33 cellular contexts compared by ENCODE assay signal in genomic region chr21:14474995-14475394, GRCh38.
"Had no signal": no experiment of that assay in that cellular context is flagged by ENCODE, and none has a peak within 500 bp of the region (broad histone marks: within the 10 kb centered on the region; RNA-seq: fewer than 3 reads in every experiment).

No MANE protein-coding gene starts in this region.

- DNase-seq: Karpas-422, Kasumi-1, MG63, MM.1S, MV-4-11, NCI-H1048, NCI-H1092, NCI-H1092 treated with DMSO at 0.1 percent for 48 hours, NCI-H1105, NCI-H1417, NCI-H1417 treated with DMSO at 0.1 percent for 48 hours, NCI-H1436, NCI-H1436 treated with DMSO at 0.1 percent for 48 hours, NCI-H146, NCI-H1694, NCI-H1694 treated with DMSO at 0.1 percent for 48 hours, NCI-H187, NCI-H187 treated with DMSO at 0.1 percent for 48 hours, NCI-H1930, NCI-H2029, NCI-H2029 treated with DMSO at 0.1 percent for 48 hours, NCI-H2081, NCI-H2081 treated with DMSO at 0.1 percent for 48 hours, NCI-H2107, NCI-H2171, NCI-H2171 treated with DMSO at 0.1 percent for 48 hours, NCI-H2227 treated with DMSO at 0.1 percent for 48 hours, NCI-H226, NCI-H345, NCI-H446, NCI-H446 treated with DMSO at 0.1 percent for 48 hours, NCI-H510A, NCI-H510A treated with DMSO at 0.1 percent for 48 hours had no signal
